Comparison of ENCODE assay signal across 15 cellular contexts in the genomic region with DNA sequence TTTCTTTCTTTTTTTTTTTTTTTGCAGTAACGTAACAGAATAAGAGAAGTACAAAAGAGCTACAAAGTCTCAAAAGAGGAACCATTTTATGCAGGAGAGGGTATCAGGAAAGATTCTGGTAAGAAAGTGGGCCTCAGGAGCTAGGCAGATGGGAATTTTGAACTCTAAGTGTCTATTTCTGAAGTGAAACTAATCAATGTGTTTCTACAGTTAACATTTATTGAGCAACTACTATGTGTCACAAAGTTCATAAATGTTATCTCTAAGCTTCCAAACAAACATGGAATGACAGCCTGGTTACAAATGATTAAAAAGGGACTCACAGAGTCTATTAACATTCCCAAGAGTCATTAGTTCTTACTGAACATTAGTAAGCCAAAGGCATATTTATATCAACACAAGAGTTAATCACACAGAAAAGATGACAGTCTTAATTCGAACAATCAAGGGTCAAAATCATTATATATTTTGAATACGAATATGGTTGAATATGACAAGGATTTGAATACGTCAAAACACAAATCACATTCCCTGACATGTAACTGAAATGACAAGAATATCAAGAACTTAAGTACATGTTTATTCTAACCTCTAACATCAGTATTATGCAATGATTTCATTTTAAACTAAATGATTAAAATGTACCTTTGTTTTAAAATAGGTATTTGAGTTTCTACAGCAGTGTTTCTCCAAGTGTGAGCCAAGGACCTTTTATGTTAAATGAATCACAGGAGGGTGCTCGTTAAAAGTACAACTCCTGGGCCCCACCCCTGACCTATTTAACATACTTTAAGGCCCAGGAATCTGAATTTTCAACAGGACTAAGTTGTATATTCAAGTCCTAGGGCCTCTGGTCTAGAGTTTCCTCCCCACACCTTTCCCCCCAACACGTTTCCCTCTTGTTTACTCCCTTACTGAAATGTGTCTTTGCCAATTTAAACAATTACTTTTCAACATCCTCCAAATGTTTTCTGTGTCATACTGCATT.
A peak's percentile ranks its signal among the peaks of the same experiment; 100 is the strongest.
DNase-seq lines count a peak whose midpoint lies in the region; ATAC-seq, FAIRE-seq and TF ChIP-seq lines count a peak whose summit lies in the region.
"Had no signal": no experiment of that assay in that cellular context is flagged by ENCODE, and none has a peak within 500 bp of the region (broad histone marks: within the 10 kb centered on the region; RNA-seq: fewer than 3 reads in every experiment).

No MANE protein-coding gene starts in this region.

- intact Hi-C loops in Panc1 (cut with micrococcal nuclease; ENCODE audit: unreplicated experiment): no loop called here
- intact Hi-C loops in CD8-positive, alpha-beta T cell (cut with DNase I, micrococcal nuclease): loop anchor here in 1 of 2 experiments (5.0 kb wide), 1 partner anchor 41 kb away; no protein-coding TSS in a partner anchor

- H3K9me3 Mint-ChIP-seq in effector memory CD8-positive, alpha-beta T cell: no peaks in the 10 kb centered on the region
- H3K9me3 Mint-ChIP-seq in CD8-positive, alpha-beta T cell: no peaks in the 10 kb centered on the region

- ATAC-seq in Panc1 (no peak), HG03460 (IDR thresholded peaks at IDR 0.05; ENCODE audit: unreplicated experiment) (no peak)
- ATAC-seq in effector memory CD8-positive, alpha-beta T cell (replicated peaks): no peak
- no peak for ATAC-seq in CD8-positive, alpha-beta T cell

- H3K27ac ChIP-seq in Panc1 (ENCODE audit: low read length): peak overlapping the region; percentile 57
- H3K27ac ChIP-seq in skin epidermis: peak overlapping the region in 11 of 21 experiments; percentile 0 to 67 (median 20)
- H3K27ac ChIP-seq in CD8-positive, alpha-beta T cell (ENCODE audit: low read depth, low read length): no peak overlapping the region
- H3K27ac ChIP-seq: brain microvascular endothelial cell had no signal

- POLR2A ChIA-PET in Panc1 (lab: Charles Lee): interaction anchor here (0.7 kb wide), 1 partner anchor 66 kb away, joined by 14 read pairs; no protein-coding TSS in a partner anchor
- POLR2A ChIA-PET in CD8-positive, alpha-beta T cell (lab: Charles Lee): interaction anchor here (0.6 to 0.7 kb wide), 2 partner anchors 67 to 197 kb away, joined by 3 read pairs; no protein-coding TSS in a partner anchor

- peak overlapping the region; percentile 59 to 85 for H3K27ac Mint-ChIP-seq in effector memory CD8-positive, alpha-beta T cell
- no peak overlapping the region for H3K27ac Mint-ChIP-seq in CD8-positive, alpha-beta T cell

- H3K27me3 Mint-ChIP-seq in effector memory CD8-positive, alpha-beta T cell: no peaks in the 10 kb centered on the region
- no peaks in the 10 kb centered on the region for H3K27me3 Mint-ChIP-seq in CD8-positive, alpha-beta T cell (ENCODE audit: low read depth)

- DNase-seq in SIG-M5 treated with dmso at 0.1 percent for 504 hours (lab: John Stamatoyannopoulos, UW; ENCODE audit: unreplicated experiment) (peak; percentile 69), SIG-M5 (lab: John Stamatoyannopoulos, UW) (no peak), Panc1 (ENCODE audit: low read depth, low spot score) (no peak), frontal cortex (ENCODE audit: low spot score in 2 of 2) (no peak)
- no peak for DNase-seq in effector memory CD8-positive, alpha-beta T cell
- DNase-seq in CD8-positive, alpha-beta T cell: no peak
- DNase-seq: 8988T, brain microvascular endothelial cell, erythroblast, KBM-7, NCI-H2029 treated with DMSO at 0.1 percent for 48 hours, T-helper 9 cell, thyroid gland had no signal

- H3K4me3 ChIP-seq in Panc1 (ENCODE audit: low read depth in 2 of 2, low read length in 2 of 2) (no peak overlapping the region), skin epidermis (no peak overlapping the region)
- H3K4me3 ChIP-seq in CD8-positive, alpha-beta T cell (ENCODE audit: low read depth, low read length): no peak overlapping the region
- H3K4me3 ChIP-seq: thyroid gland had no signal

- in situ Hi-C loops in Panc1 (cut with HindIII; ENCODE audit: low pct_unique_long_range_greater_than_20kb, low sequenced_read_pairs): no loop called here

- peaks cover 15% of the 10 kb centered on the region for H3K36me3 Mint-ChIP-seq in effector memory CD8-positive, alpha-beta T cell (ENCODE audit: insufficient read depth)
- peaks cover 21% of the 10 kb centered on the region for H3K36me3 Mint-ChIP-seq in CD8-positive, alpha-beta T cell

- no peaks in the 10 kb centered on the region for H3K27me3 ChIP-seq in Panc1 (ENCODE audit: control insufficient read depth, insufficient read depth, low read length)
- H3K27me3 ChIP-seq in CD8-positive, alpha-beta T cell (ENCODE audit: insufficient read depth, low read length): no peaks in the 10 kb centered on the region
- H3K27me3 ChIP-seq: brain microvascular endothelial cell, thyroid gland had no signal

- H3K9me3 ChIP-seq in Panc1 (ENCODE audit: control insufficient read depth, insufficient read depth, low read depth, low read length): no peaks in the 10 kb centered on the region
- no peaks in the 10 kb centered on the region for H3K9me3 ChIP-seq in CD8-positive, alpha-beta T cell (ENCODE audit: low read length)
- H3K9me3 ChIP-seq: thyroid gland had no signal

- CTCF ChIA-PET in Panc1 (lab: Charles Lee): interaction anchor here (0.7 kb wide), 1 partner anchor 72 kb away, joined by 5 read pairs; no protein-coding TSS in a partner anchor
- CTCF ChIA-PET in CD8-positive, alpha-beta T cell (lab: Charles Lee): interaction anchor here (0.8 kb wide), 1 partner anchor 16 kb away, joined by 3 read pairs; no protein-coding TSS in a partner anchor

- no peak for FAIRE-seq in frontal cortex (lab: Jason Lieb, UNC)

- no peaks in the 10 kb centered on the region for H3K36me3 ChIP-seq in Panc1 (ENCODE audit: control insufficient read depth, insufficient read depth, low read length)
- no peaks in the 10 kb centered on the region for H3K36me3 ChIP-seq in CD8-positive, alpha-beta T cell (ENCODE audit: insufficient read depth, low read length)
- H3K36me3 ChIP-seq: brain microvascular endothelial cell, thyroid gland had no signal

- H3K4me3 Mint-ChIP-seq in effector memory CD8-positive, alpha-beta T cell: peak overlapping the region; percentile 49 to 66
- no peak overlapping the region for H3K4me3 Mint-ChIP-seq in CD8-positive, alpha-beta T cell

- peaks cover 45 to 61% of the 10 kb centered on the region in 2 donors for H3K4me1 Mint-ChIP-seq in effector memory CD8-positive, alpha-beta T cell (ENCODE audit: low read depth in 2 of 2)
- H3K4me1 Mint-ChIP-seq in CD8-positive, alpha-beta T cell (ENCODE audit: low read depth): peaks cover 47% of the 10 kb centered on the region

- no TSS peak for BruUV-seq in Panc1 (replicated peaks; lab: Mats Ljungman, UMichigan)

- TF ChIP-seq CTCF in Panc1 (IDR thresholded peaks at IDR 0.05): no peak
- TF ChIP-seq CTCF in CD8-positive, alpha-beta T cell (IDR thresholded peaks at IDR 0.05): no peak

- H3K4me1 ChIP-seq in Panc1 (ENCODE audit: control insufficient read depth, insufficient read depth, low read length): peaks cover 77% of the 10 kb centered on the region
- peaks cover 9% of the 10 kb centered on the region for H3K4me1 ChIP-seq in CD8-positive, alpha-beta T cell (ENCODE audit: insufficient read depth, low read length)
